20 cellular contexts compared by ENCODE assay signal in genomic region chr18:1412660-1413659, GRCh38.
DNase-seq lines count a peak whose midpoint lies in the region; ATAC-seq and TF ChIP-seq lines count a peak whose summit lies in the region.
"Had no signal": no experiment of that assay in that cellular context is flagged by ENCODE, and none has a peak within 500 bp of the region (broad histone marks: within the 10 kb centered on the region; RNA-seq: fewer than 3 reads in every experiment).

No MANE protein-coding gene starts in this region.

- no peaks in the 10 kb centered on the region for H3K36me3 Mint-ChIP-seq in endodermal cell (ENCODE audit: low read depth)
- H3K36me3 Mint-ChIP-seq: CD8-positive, alpha-beta T cell had no signal

- no peak overlapping the region for H3K9ac ChIP-seq in endodermal cell (ENCODE audit: extremely low read depth, low read length, poor library complexity, severe bottlenecking)
- H3K9ac ChIP-seq: BLaER1 treated with 17β-estradiol and CSF1 and Interleukin-3, amounts not matched to agents 10 nM and 100 nM had no signal

- no peaks in the 10 kb centered on the region for H3K27me3 ChIP-seq in endodermal cell (ENCODE audit: control insufficient read depth, insufficient read depth, low read length, poor library complexity, severe bottlenecking)
- H3K27me3 ChIP-seq in SJCRH30: peaks cover 3% of the 10 kb centered on the region; the same call in 1 of the 2 replicates
- H3K27me3 ChIP-seq: BLaER1 treated with 17β-estradiol and CSF1 and Interleukin-3, amounts not matched to agents 10 nM and 100 nM had no signal

- DNase-seq in Daoy (ENCODE audit: low read depth) (peak; percentile 2), M059J (ENCODE audit: low read depth) (peak; percentile 51), SK-N-DZ (ENCODE audit: low spot score) (peak; percentile 90), omental fat pad (ENCODE audit: low spot score) (no peak), endodermal cell (no peak), pons (ENCODE audit: low spot score) (no peak), mucosa of descending colon (no peak), SJCRH30 (no peak)
- DNase-seq: CD8-positive, alpha-beta T cell; GF-D8; H9; MV-4-11; NCI-H1417; NCI-H2029 treated with DMSO at 0.1 percent for 48 hours; NCI-H2171; NK-92 treated with Interleukin-12 subunit alpha and Interleukin-12 subunit beta, amount 100 ng/mL, for 24 hours; SHP77 treated with DMSO at 0.1 percent for 48 hours; T-helper 1 cell had no signal

- H3K9me3 ChIP-seq in endodermal cell (ENCODE audit: control insufficient read depth, low read length) (no peaks in the 10 kb centered on the region), mucosa of descending colon (peaks cover 35% of the 10 kb centered on the region), SJCRH30 (replicated peaks) (no peaks in the 10 kb centered on the region; the same call in 1 of the 2 replicates)

- TF ChIP-seq CTCF in omental fat pad (IDR thresholded peaks at IDR 0.05): no peak
- TF ChIP-seq CTCF in endodermal cell (conservative IDR thresholded peaks at IDR 0.05): no peak
- TF ChIP-seq CTCF in mucosa of descending colon (IDR thresholded peaks at IDR 0.05): no peak

- H3K9me3 Mint-ChIP-seq in endodermal cell: no peaks in the 10 kb centered on the region
- H3K9me3 Mint-ChIP-seq: H9 had no signal

- ATAC-seq in omental fat pad (ENCODE audit: low FRiP score) (peak; percentile 85), mucosa of descending colon (no peak)
- ATAC-seq: CD8-positive, alpha-beta T cell; K562 had no signal

- no peak overlapping the region for H3K27ac ChIP-seq in endodermal cell (ENCODE audit: low read depth, low read length)
- H3K27ac ChIP-seq in SJCRH30: no peak overlapping the region
- H3K27ac ChIP-seq: BLaER1 treated with 17β-estradiol and CSF1 and Interleukin-3, amounts not matched to agents 10 nM and 100 nM had no signal

- H3K4me3 Mint-ChIP-seq in endodermal cell: no peak overlapping the region
- H3K4me3 Mint-ChIP-seq: CD8-positive, alpha-beta T cell; H9 had no signal

- no peaks in the 10 kb centered on the region for H3K27me3 Mint-ChIP-seq in endodermal cell (ENCODE audit: insufficient read depth)

- H3K4me3 ChIP-seq in endodermal cell (ENCODE audit: low read length) (no peak overlapping the region), mucosa of descending colon (no peak overlapping the region), SJCRH30 (no peak overlapping the region)
- H3K4me3 ChIP-seq: BLaER1 treated with 17β-estradiol and CSF1 and Interleukin-3, amounts not matched to agents 10 nM and 100 nM; K562 had no signal

- H3K4me1 ChIP-seq in endodermal cell (ENCODE audit: control insufficient read depth, insufficient read depth, low read length) (no peaks in the 10 kb centered on the region), mucosa of descending colon (ENCODE audit: low read depth) (no peaks in the 10 kb centered on the region), SJCRH30 (no peaks in the 10 kb centered on the region)
- H3K4me1 ChIP-seq: BLaER1 treated with 17β-estradiol and CSF1 and Interleukin-3, amounts not matched to agents 10 nM and 100 nM had no signal

- intact Hi-C loops in mucosa of descending colon (cut with DNase I, micrococcal nuclease): no loop called here

- H3K27ac Mint-ChIP-seq in endodermal cell: no peak overlapping the region
- H3K27ac Mint-ChIP-seq: CD8-positive, alpha-beta T cell; H9 had no signal

- H3K36me3 ChIP-seq in endodermal cell (ENCODE audit: control insufficient read depth, insufficient read depth, low read length) (no peaks in the 10 kb centered on the region), mucosa of descending colon (ENCODE audit: low read depth) (no peaks in the 10 kb centered on the region), SJCRH30 (no peaks in the 10 kb centered on the region)
- H3K36me3 ChIP-seq: BLaER1 treated with 17β-estradiol and CSF1 and Interleukin-3, amounts not matched to agents 10 nM and 100 nM had no signal

- no peaks in the 10 kb centered on the region for H3K4me1 Mint-ChIP-seq in endodermal cell
- H3K4me1 Mint-ChIP-seq: H9 had no signal

- WGBS in endodermal cell (ENCODE audit: insufficient coverage in 1 of 2, insufficient read length in 1 of 2), 2 experiments: 84 to 100% methylated on average over 1 to 7 of the region's 7 CpGs

Comparison
In these comparisons a context has a peak if more than half of its experiments do, and no peak if none do; other contexts are left out.
1. DNase-seq: peak in Daoy (single experiment), M059J (single experiment) and SK-N-DZ (single experiment); none in omental fat pad (single experiment), endodermal cell (single experiment), pons (single experiment), mucosa of descending colon (0 of 3) and SJCRH30 (0 of 2).